Comparison of ENCODE assay signal across 20 cellular contexts in the genomic region with DNA sequence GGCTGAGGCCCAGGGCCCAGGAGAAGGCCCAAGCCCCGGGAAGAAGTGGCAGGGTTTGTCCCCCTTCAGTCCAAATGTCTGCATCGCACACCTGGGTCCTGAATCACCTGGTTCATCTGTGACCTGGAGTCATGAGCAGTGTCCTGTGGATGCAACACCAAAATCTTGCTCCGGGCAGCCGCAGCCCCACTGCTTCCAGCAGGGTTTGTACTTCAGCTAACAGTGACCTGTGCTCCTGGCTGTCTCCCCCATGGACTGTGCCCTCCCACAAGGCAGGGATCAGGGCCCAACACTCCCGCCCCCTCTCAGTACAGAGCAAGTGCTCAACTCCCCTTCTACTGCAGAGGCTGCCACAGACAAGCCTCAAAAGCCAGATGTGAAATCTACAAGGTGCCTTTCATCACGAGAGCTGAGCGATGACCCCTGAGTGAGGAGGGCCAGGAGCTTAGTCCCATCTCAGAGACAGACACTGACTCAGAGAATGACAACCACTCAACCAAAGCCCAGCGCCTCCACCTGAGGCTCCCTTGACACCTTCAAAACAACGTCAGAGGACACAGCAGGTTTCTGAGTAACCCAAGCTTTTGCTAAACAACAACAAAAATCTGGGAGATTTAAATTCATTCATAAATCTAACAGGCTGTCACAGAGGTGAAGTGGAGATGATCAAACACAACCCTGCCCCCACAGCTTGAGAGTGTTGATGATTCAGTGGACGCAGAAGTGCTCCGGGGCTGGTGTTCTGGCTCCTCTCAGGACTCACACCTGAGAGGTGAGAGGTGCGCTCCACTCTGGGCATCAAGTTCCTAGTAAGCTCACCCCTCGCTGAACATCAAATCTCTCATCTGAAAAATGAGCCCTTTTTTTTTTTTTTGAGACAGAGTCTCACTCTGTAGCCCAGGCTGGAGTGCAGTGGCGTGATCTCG. TPM values are rescaled to one million over a fixed set of nuclear protein-coding genes. Genes with fewer than 3 reads are reported as not detected.
DNase-seq lines count a peak whose midpoint lies in the region; ATAC-seq, FAIRE-seq and TF ChIP-seq lines count a peak whose summit lies in the region.
"Had no signal": no experiment of that assay in that cellular context is flagged by ENCODE, and none has a peak within 500 bp of the region (broad histone marks: within the 10 kb centered on the region; RNA-seq: fewer than 3 reads in every experiment).

No MANE protein-coding gene starts in this region.

- 85 to 90% methylated on average over 12 to 15 of the region's 15 CpGs for WGBS in testis, 2 donors

- H3K4me2 ChIP-seq in keratinocyte (ENCODE audit: control insufficient read depth, extremely low read depth, insufficient read depth, low read depth, low read length), result no peak overlapping the region
- H3K4me2 ChIP-seq: smooth muscle cell had no signal

- H3K27me3 ChIP-seq in NT2/D1 (ENCODE audit: insufficient read depth, insufficient read length) (peaks cover 13% of the 10 kb centered on the region), keratinocyte (ENCODE audit: control insufficient read depth, extremely low read depth, insufficient read depth, low read length) (no peaks in the 10 kb centered on the region), testis (no peaks in the 10 kb centered on the region)
- H3K27me3 ChIP-seq: pancreas had no signal

- no peak for FAIRE-seq in keratinocyte (lab: Jason Lieb, UNC)
- FAIRE-seq: endometrium, pancreas had no signal

- TF ChIP-seq CTCF in keratinocyte (optimal IDR thresholded peaks at IDR 0.05 in 1 of 3, IDR thresholded peaks at IDR 0.05 in 1 of 3, conservative IDR thresholded peaks at IDR 0.05 in 1 of 3; ENCODE audit: extremely low read depth in 1 of 3, insufficient read depth in 2 of 3, low read length in 3 of 3) (no peak), testis (IDR thresholded peaks at IDR 0.05) (no peak)

- no peak overlapping the region for H3K27ac ChIP-seq in keratinocyte (ENCODE audit: control insufficient read depth, insufficient read depth, low read length)
- peak overlapping the region; percentile 45 for H3K27ac ChIP-seq in substantia nigra (ENCODE audit: low read depth, low read length, poor library complexity, severe bottlenecking)
- H3K27ac ChIP-seq in testis, result no peak overlapping the region
- H3K27ac ChIP-seq: pancreas had no signal

- H3K9me1 ChIP-seq in keratinocyte (ENCODE audit: control insufficient read depth, extremely low read depth, insufficient read depth, low read length), result no peaks in the 10 kb centered on the region

- ATAC-seq in HG03045 (IDR thresholded peaks at IDR 0.05; ENCODE audit: unreplicated experiment), result no peak
- ATAC-seq: CD8-positive, alpha-beta T cell; pancreas had no signal

- H3K9ac ChIP-seq in NT2/D1 (ENCODE audit: insufficient read length, low read depth) (peak overlapping the region; percentile 26), keratinocyte (ENCODE audit: control insufficient read depth, extremely low read depth, insufficient read depth, low read length) (peak overlapping the region; percentile 28)

- no peak overlapping the region for H2AFZ ChIP-seq in keratinocyte (ENCODE audit: control insufficient read depth, low read length)

- dilution Hi-C loops in keratinocyte (cut with MboI; ENCODE audit: extremely low pct_ligation_motif_present, low sequenced_read_pairs), result no loop called here

- H3K36me3 ChIP-seq in NT2/D1 (ENCODE audit: insufficient read depth, insufficient read length, low read length) (peaks cover 36% of the 10 kb centered on the region), keratinocyte (ENCODE audit: control insufficient read depth in 2 of 2, extremely low read depth in 1 of 2, insufficient read depth in 2 of 2, low read length in 2 of 2) (peaks cover 35 to 42% of the 10 kb centered on the region in 2 experiments), testis (ENCODE audit: low read depth, missing control alignments) (no peaks in the 10 kb centered on the region)
- H3K36me3 ChIP-seq: pancreas had no signal

- peak in 2 of 3 experiments; percentile 2 to 31 for DNase-seq in NCI-H1417 (lab: John Stamatoyannopoulos, UW)
- no peak for DNase-seq in NCI-H1417 treated with DMSO at 0.1 percent for 48 hours (lab: John Stamatoyannopoulos, UW)
- no peak for DNase-seq in NT2/D1 (ENCODE audit: low read depth, low spot score)
- no peak for DNase-seq in keratinocyte (ENCODE audit: low read depth, low spot score)
- no peak for DNase-seq in substantia nigra (lab: John Stamatoyannopoulos, UW)
- DNase-seq in NCI-H69 (lab: John Stamatoyannopoulos, UW), result no peak
- no peak for DNase-seq in testis
- DNase-seq: 8988T; activated CD4-positive, alpha-beta T cell treated with anti-CD3 and anti-CD28 coated beads, Interleukin-2, amount 10 ng/mL, durations not matched to agents 24 days and 14 days; CD8-positive, alpha-beta T cell; foreskin melanocyte; NCI-H2107; NK-92 treated with Interleukin-12 subunit alpha and Interleukin-12 subunit beta, amount 100 ng/mL, for 24 hours; SHP77 treated with DMSO at 0.1 percent for 48 hours; stimulated activated naive CD4-positive, alpha-beta T cell treated with Interleukin-2 at 50 U/mL for 16 hours had no signal

- intact Hi-C loops in testis (cut with DNase I; ENCODE audit: low total_unique reads), result no loop called here

- H3K79me2 ChIP-seq in keratinocyte (ENCODE audit: control insufficient read depth, insufficient read depth, low read length), result peaks cover 80% of the 10 kb centered on the region

- no peak overlapping the region for H3K4me3 ChIP-seq in NT2/D1 (ENCODE audit: insufficient read length, low read depth)
- H3K4me3 ChIP-seq in keratinocyte (ENCODE audit: control insufficient read depth in 2 of 3, extremely low read depth in 1 of 3, insufficient read depth in 2 of 3, low read depth in 1 of 3, low read length in 3 of 3), result no peak overlapping the region
- H3K4me3 ChIP-seq in testis, result no peak overlapping the region
- H3K4me3 ChIP-seq: pancreas, smooth muscle cell had no signal

- H3K4me1 ChIP-seq in NT2/D1 (ENCODE audit: insufficient read depth, insufficient read length) (peaks cover 17% of the 10 kb centered on the region), keratinocyte (ENCODE audit: control insufficient read depth, extremely low read depth, insufficient read depth, low read length) (peaks cover 21% of the 10 kb centered on the region), testis (peaks cover 7% of the 10 kb centered on the region)

- TF ChIP-seq POLR2A in testis (IDR thresholded peaks at IDR 0.05), result no peak

- H3K9me3 ChIP-seq in NT2/D1 (ENCODE audit: insufficient read depth, low read length), result no peaks in the 10 kb centered on the region
- H3K9me3 ChIP-seq in keratinocyte (ENCODE audit: control insufficient read depth, low read depth, low read length), result no peaks in the 10 kb centered on the region
- no peaks in the 10 kb centered on the region for H3K9me3 ChIP-seq in testis
- H3K9me3 ChIP-seq: pancreas had no signal

- peaks cover 12% of the 10 kb centered on the region for H4K20me1 ChIP-seq in keratinocyte (ENCODE audit: control insufficient read depth, extremely low read depth, insufficient read depth, low read length)

RNA-seq across cellular contexts. Expression of gene KIAA0930, which starts 3.4 kb away (rescaled TPM):
- 115 to 163 TPM (median 140 TPM) in 3 replicates for polyA plus RNA-seq in keratinocyte
- polyA plus RNA-seq in keratinocyte (2011; ENCODE audit: low read depth), result 165 TPM
- 117 and 219 TPM in 2 replicates for polyA plus RNA-seq in keratinocyte (2011; cell fraction: cytosol; rRNA removed)
- polyA plus RNA-seq in keratinocyte (2011; cell fraction: nucleus; rRNA removed), result 109 and 144 TPM in 2 replicates
- 103 and 146 TPM in 2 replicates for polyA plus RNA-seq in keratinocyte (2012; ENCODE audit: low replicate concordance)
- polyA minus RNA-seq in keratinocyte, result 85.0 to 167 TPM (median 153 TPM) in 3 replicates
- polyA minus RNA-seq in keratinocyte (2011; cell fraction: cytosol; rRNA and poly(A)+ RNA removed), result 157 TPM
- 58.6 and 79.3 TPM in 2 replicates for polyA minus RNA-seq in keratinocyte (2011; cell fraction: nucleus; rRNA and poly(A)+ RNA removed)
- total RNA-seq in testis, result 10 to 100 TPM; 62.4 to 62.9 TPM
- 77.5 TPM for polyA plus RNA-seq in testis (ENCODE audit: insufficient read depth, low read depth, low replicate concordance)

RNA-seq across cellular contexts. Expression of gene UPK3A, which starts 47.4 kb away (rescaled TPM):
- polyA plus RNA-seq in keratinocyte (not detected in 3 replicates), testis (ENCODE audit: insufficient read depth, low read depth, low replicate concordance) (not detected)
- polyA plus RNA-seq in keratinocyte (2011; ENCODE audit: low read depth), result not detected
- not detected in 2 replicates for polyA plus RNA-seq in keratinocyte (2011; cell fraction: cytosol; rRNA removed)
- polyA plus RNA-seq in keratinocyte (2011; cell fraction: nucleus; rRNA removed), result not detected in 2 replicates
- polyA plus RNA-seq in keratinocyte (2012; ENCODE audit: low replicate concordance), result not detected in 2 replicates
- not detected in 3 replicates for polyA minus RNA-seq in keratinocyte
- polyA minus RNA-seq in keratinocyte (2011; cell fraction: cytosol; rRNA and poly(A)+ RNA removed), result not detected
- polyA minus RNA-seq in keratinocyte (2011; cell fraction: nucleus; rRNA and poly(A)+ RNA removed), result not detected in 2 replicates
- total RNA-seq in testis, result not detected
- total RNA-seq: activated CD4-positive, alpha-beta T cell treated with anti-CD3 and anti-CD28 coated beads, Interleukin-2, amount 10 ng/mL, durations not matched to agents 24 days and 14 days; CD8-positive, alpha-beta T cell; G401; pancreas; smooth muscle cell had no signal
- polyA plus RNA-seq: smooth muscle cell had no signal

Comparison
In these comparisons a context has a peak if more than half of its experiments do, and no peak if none do; other contexts are left out.
1. DNase-seq: peak in NCI-H1417 (2 of 3); none in NCI-H1417 treated with DMSO at 0.1 percent for 48 hours (single experiment), NT2/D1 (single experiment), keratinocyte (single experiment), substantia nigra (0 of 49), NCI-H69 (single experiment) and testis (single experiment).